Comparison of ENCODE assay signal across 14 cellular contexts in genomic region chr5:118506453-118506852, GRCh38.
DNase-seq lines count a peak whose midpoint lies in the region; ATAC-seq and TF ChIP-seq lines count a peak whose summit lies in the region.
"Had no signal": no experiment of that assay in that cellular context is flagged by ENCODE, and none has a peak within 500 bp of the region (broad histone marks: within the 10 kb centered on the region; RNA-seq: fewer than 3 reads in every experiment).

No MANE protein-coding gene starts in this region.

- peak overlapping the region; percentile 49 for H2BK15ac ChIP-seq in neuronal stem cell (ENCODE audit: low read length)

- H3K27ac ChIP-seq in neuronal stem cell (replicated peaks; ENCODE audit: low read length): no peak overlapping the region
- H3K27ac ChIP-seq in gastroesophageal sphincter: no peak overlapping the region
- H3K27ac ChIP-seq: cardiac muscle cell, RWPE1 had no signal

- no peak overlapping the region for H2BK5ac ChIP-seq in neuronal stem cell (ENCODE audit: low read length)

- ATAC-seq in GM18909 (IDR thresholded peaks at IDR 0.05; ENCODE audit: poor library complexity, unreplicated experiment) (peak; percentile 97), GM21723 (IDR thresholded peaks at IDR 0.05; ENCODE audit: unreplicated experiment) (peak; percentile 84), HG03139 (IDR thresholded peaks at IDR 0.05; ENCODE audit: unreplicated experiment) (peak; percentile 98), gastroesophageal sphincter (no peak)
- no peak for ATAC-seq in activated T-helper 17 cell treated with anti-CD3 and anti-CD28 coated beads, Interleukin-2, amount 50 U/mL, for 72 hours (replicated peaks)
- ATAC-seq: naive thymus-derived CD4-positive, alpha-beta T cell had no signal

- H3K18ac ChIP-seq in neuronal stem cell (ENCODE audit: low read length): no peak overlapping the region

- H3K4ac ChIP-seq in neuronal stem cell (ENCODE audit: low read length): no peak overlapping the region

- DNase-seq in neuronal stem cell (ENCODE audit: low spot score): no peak
- DNase-seq in activated T-cell treated with anti-CD3 and anti-CD28 coated beads, Interleukin-2, amount 50 U/mL, for 24 hours: no peak
- DNase-seq in NCI-H187 treated with DMSO at 0.1 percent for 48 hours (lab: John Stamatoyannopoulos, UW): no peak
- DNase-seq: Caco-2; kidney; naive thymus-derived CD4-positive, alpha-beta T cell; NCI-H2171 treated with DMSO at 0.1 percent for 48 hours had no signal

- H3K4me3 ChIP-seq in neuronal stem cell (ENCODE audit: low read length in 2 of 2): no peak overlapping the region
- no peak overlapping the region for H3K4me3 ChIP-seq in gastroesophageal sphincter
- H3K4me3 ChIP-seq: cardiac muscle cell had no signal

- H3K36me3 ChIP-seq in neuronal stem cell (replicated peaks in 1 of 2; ENCODE audit: control insufficient read depth in 2 of 2, insufficient read depth in 2 of 2, low read length in 2 of 2): no peaks in the 10 kb centered on the region
- no peaks in the 10 kb centered on the region for H3K36me3 ChIP-seq in gastroesophageal sphincter
- H3K36me3 ChIP-seq: cardiac muscle cell had no signal

- H3K79me1 ChIP-seq in neuronal stem cell (ENCODE audit: low read depth, low read length): no peaks in the 10 kb centered on the region

- H3K4me1 Mint-ChIP-seq in activated T-helper 17 cell treated with anti-CD3 and anti-CD28 coated beads, Interleukin-2, amount 50 U/mL, for 72 hours: no peaks in the 10 kb centered on the region
- H3K4me1 Mint-ChIP-seq in activated T-cell treated with anti-CD3 and anti-CD28 coated beads, Interleukin-2, amount 50 U/mL, for 24 hours (ENCODE audit: low read depth): no peaks in the 10 kb centered on the region

- no peaks in the 10 kb centered on the region for H3K27me3 ChIP-seq in neuronal stem cell (ENCODE audit: control insufficient read depth in 3 of 3, insufficient read depth in 3 of 3, low read depth in 1 of 3, low read length in 3 of 3)
- H3K27me3 ChIP-seq in gastroesophageal sphincter: no peaks in the 10 kb centered on the region
- H3K27me3 ChIP-seq: cardiac muscle cell had no signal

- peaks cover 8% of the 10 kb centered on the region for H3K9me3 Mint-ChIP-seq in activated T-helper 17 cell treated with anti-CD3 and anti-CD28 coated beads, Interleukin-2, amount 50 U/mL, for 72 hours
- peaks cover 10% of the 10 kb centered on the region for H3K9me3 Mint-ChIP-seq in activated T-cell treated with anti-CD3 and anti-CD28 coated beads, Interleukin-2, amount 50 U/mL, for 24 hours

- H3K23ac ChIP-seq in neuronal stem cell (ENCODE audit: low read depth, low read length, poor library complexity): no peak overlapping the region

- no peaks in the 10 kb centered on the region for H3K27me3 Mint-ChIP-seq in activated T-helper 17 cell treated with anti-CD3 and anti-CD28 coated beads, Interleukin-2, amount 50 U/mL, for 72 hours
- H3K27me3 Mint-ChIP-seq in activated T-cell treated with anti-CD3 and anti-CD28 coated beads, Interleukin-2, amount 50 U/mL, for 24 hours: no peaks in the 10 kb centered on the region

- H3K36me3 Mint-ChIP-seq in activated T-helper 17 cell treated with anti-CD3 and anti-CD28 coated beads, Interleukin-2, amount 50 U/mL, for 72 hours (ENCODE audit: low read depth): no peaks in the 10 kb centered on the region
- H3K36me3 Mint-ChIP-seq in activated T-cell treated with anti-CD3 and anti-CD28 coated beads, Interleukin-2, amount 50 U/mL, for 24 hours (ENCODE audit: low read depth): no peaks in the 10 kb centered on the region
- H3K36me3 Mint-ChIP-seq: naive thymus-derived CD4-positive, alpha-beta T cell had no signal

- peak overlapping the region; percentile 43 for H4K8ac ChIP-seq in neuronal stem cell (ENCODE audit: low read depth, low read length)

- H2BK12ac ChIP-seq in neuronal stem cell (ENCODE audit: low read length): no peak overlapping the region

- TF ChIP-seq EP300 in gastroesophageal sphincter (IDR thresholded peaks at IDR 0.05): no peak

- no peak for TF ChIP-seq CTCF in gastroesophageal sphincter (IDR thresholded peaks at IDR 0.05)

- no peak for TF ChIP-seq POLR2A in gastroesophageal sphincter (IDR thresholded peaks at IDR 0.05)

- no peak overlapping the region for H3K4me3 Mint-ChIP-seq in activated T-helper 17 cell treated with anti-CD3 and anti-CD28 coated beads, Interleukin-2, amount 50 U/mL, for 72 hours
- H3K4me3 Mint-ChIP-seq in activated T-cell treated with anti-CD3 and anti-CD28 coated beads, Interleukin-2, amount 50 U/mL, for 24 hours: no peak overlapping the region
- H3K4me3 Mint-ChIP-seq: naive thymus-derived CD4-positive, alpha-beta T cell had no signal

- no peak overlapping the region for H4K91ac ChIP-seq in neuronal stem cell (ENCODE audit: low read depth, low read length, poor library complexity)

- H2AFZ ChIP-seq in neuronal stem cell (ENCODE audit: low read length): no peak overlapping the region

- H3K4me1 ChIP-seq in neuronal stem cell (ENCODE audit: control insufficient read depth in 2 of 2, insufficient read depth in 1 of 2, low read depth in 1 of 2, low read length in 2 of 2) (no peaks in the 10 kb centered on the region), gastroesophageal sphincter (no peaks in the 10 kb centered on the region)
- H3K4me1 ChIP-seq: Caco-2 had no signal

- H3K9ac ChIP-seq in neuronal stem cell (ENCODE audit: low read depth, low read length, poor library complexity): no peak overlapping the region

- H2BK120ac ChIP-seq in neuronal stem cell (ENCODE audit: low read depth, low read length): no peak overlapping the region

- no CpG with 5 or more reads among the region's 3 CpGs for WGBS in neuronal stem cell (ENCODE audit: extremely low coverage in 2 of 2, insufficient read length in 2 of 2, insufficient replicate concordance in 1 of 2), 2 donors
- WGBS in gastroesophageal sphincter (ENCODE audit: low coverage in 1 of 2), 2 donors: 92 to 97% methylated on average over 3 of the region's 3 CpGs

- no peak overlapping the region for H2AK5ac ChIP-seq in neuronal stem cell (ENCODE audit: low read depth, low read length)

- no peak overlapping the region for H3K14ac ChIP-seq in neuronal stem cell (ENCODE audit: low read length)

- no peak overlapping the region for H3K4me2 ChIP-seq in neuronal stem cell (ENCODE audit: insufficient read depth, low read length, poor library complexity, severe bottlenecking)

- no peaks in the 10 kb centered on the region for H3K9me3 ChIP-seq in neuronal stem cell (replicated peaks in 1 of 2; ENCODE audit: control insufficient read depth in 2 of 2, insufficient read depth in 1 of 2, low read depth in 1 of 2, low read length in 2 of 2)
- peaks cover 0 to 10% (median 0%) of the 10 kb centered on the region in 3 donors for H3K9me3 ChIP-seq in gastroesophageal sphincter
- H3K9me3 ChIP-seq: Caco-2 had no signal

- H3K27ac Mint-ChIP-seq in activated T-helper 17 cell treated with anti-CD3 and anti-CD28 coated beads, Interleukin-2, amount 50 U/mL, for 72 hours: no peak overlapping the region
- no peak overlapping the region for H3K27ac Mint-ChIP-seq in activated T-cell treated with anti-CD3 and anti-CD28 coated beads, Interleukin-2, amount 50 U/mL, for 24 hours
- H3K27ac Mint-ChIP-seq: naive thymus-derived CD4-positive, alpha-beta T cell had no signal

Comparison
In these comparisons a context has a peak if more than half of its experiments do, and no peak if none do; other contexts are left out.
1. ATAC-seq: peak in GM18909 (single experiment), GM21723 (single experiment) and HG03139 (single experiment); none in activated T-helper 17 cell treated with anti-CD3 and anti-CD28 coated beads, Interleukin-2, amount 50 U/mL, for 72 hours (single experiment) and gastroesophageal sphincter (single experiment).